Comparison of ENCODE assay signal across 1 cellular context in genomic region chr1:20430355-20431290, GRCh38.
TF ChIP-seq lines count a peak whose summit lies in the region.

No MANE protein-coding gene starts in this region.

TF ChIP-seq in GM12878, 131 proteins besides CTCF, POLR2A, EP300 and RAD21:
- TF ChIP-seq, protein P1, sequence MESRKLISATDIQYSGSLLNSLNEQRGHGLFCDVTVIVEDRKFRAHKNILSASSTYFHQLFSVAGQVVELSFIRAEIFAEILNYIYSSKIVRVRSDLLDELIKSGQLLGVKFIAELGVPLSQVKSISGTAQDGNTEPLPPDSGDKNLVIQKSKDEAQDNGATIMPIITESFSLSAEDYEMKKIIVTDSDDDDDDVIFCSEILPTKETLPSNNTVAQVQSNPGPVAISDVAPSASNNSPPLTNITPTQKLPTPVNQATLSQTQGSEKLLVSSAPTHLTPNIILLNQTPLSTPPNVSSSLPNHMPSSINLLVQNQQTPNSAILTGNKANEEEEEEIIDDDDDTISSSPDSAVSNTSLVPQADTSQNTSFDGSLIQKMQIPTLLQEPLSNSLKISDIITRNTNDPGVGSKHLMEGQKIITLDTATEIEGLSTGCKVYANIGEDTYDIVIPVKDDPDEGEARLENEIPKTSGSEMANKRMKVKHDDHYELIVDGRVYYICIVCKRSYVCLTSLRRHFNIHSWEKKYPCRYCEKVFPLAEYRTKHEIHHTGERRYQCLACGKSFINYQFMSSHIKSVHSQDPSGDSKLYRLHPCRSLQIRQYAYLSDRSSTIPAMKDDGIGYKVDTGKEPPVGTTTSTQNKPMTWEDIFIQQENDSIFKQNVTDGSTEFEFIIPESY (IDR thresholded peaks at IDR 0.05) = 0 out of 2 replicates have a peak, but pooled peaks have one; percentile 39
- peak; percentile 54; the same call in 1 of the 2 replicates for TF ChIP-seq SMC3 (IDR thresholded peaks at IDR 0.05; ENCODE audit: borderline replicate concordance, low read length)
- TF ChIP-seq, protein P2, sequence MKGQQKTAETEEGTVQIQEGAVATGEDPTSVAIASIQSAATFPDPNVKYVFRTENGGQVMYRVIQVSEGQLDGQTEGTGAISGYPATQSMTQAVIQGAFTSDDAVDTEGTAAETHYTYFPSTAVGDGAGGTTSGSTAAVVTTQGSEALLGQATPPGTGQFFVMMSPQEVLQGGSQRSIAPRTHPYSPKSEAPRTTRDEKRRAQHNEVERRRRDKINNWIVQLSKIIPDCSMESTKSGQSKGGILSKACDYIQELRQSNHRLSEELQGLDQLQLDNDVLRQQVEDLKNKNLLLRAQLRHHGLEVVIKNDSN (IDR thresholded peaks at IDR 0.05; ENCODE audit: borderline replicate concordance, extremely low read length, insufficient read depth, low read depth, low read length) = no peak
TF ChIP-seq in GM12878: peak in this region for 2.
